ENCODE assay signal across 11 cellular contexts in the genomic region with DNA sequence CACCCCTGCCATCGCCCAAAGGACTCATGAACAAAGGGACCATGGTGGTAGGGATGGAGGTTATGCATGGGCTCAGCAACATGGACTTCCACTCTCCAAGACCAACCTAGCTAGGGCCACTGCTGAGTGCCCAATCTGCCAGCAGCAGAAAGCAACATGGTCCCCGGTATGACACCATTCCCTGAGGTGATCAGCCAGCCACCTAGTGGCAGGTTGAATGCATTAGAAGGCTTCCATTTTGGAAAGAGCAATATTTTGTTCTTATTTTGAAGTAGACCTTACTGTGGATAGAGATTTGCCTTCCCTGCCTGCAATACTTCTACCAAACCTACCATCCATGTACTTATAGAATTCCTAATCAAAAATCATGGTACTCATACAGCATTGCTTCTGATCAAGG.
DNase-seq lines count a peak whose midpoint lies in the region; ATAC-seq and TF ChIP-seq lines count a peak whose summit lies in the region.
"Had no signal": no experiment of that assay in that cellular context is flagged by ENCODE, and none has a peak within 500 bp of the region (broad histone marks: within the 10 kb centered on the region; RNA-seq: fewer than 3 reads in every experiment).

No MANE protein-coding gene starts in this region.

- no peak overlapping the region for H3K4me3 ChIP-seq in GM23338
- no peak overlapping the region for H3K4me3 ChIP-seq in OCI-LY3 (ENCODE audit: low read length)
- H3K4me3 ChIP-seq in upper lobe of left lung = no peak overlapping the region

- H3K27ac ChIP-seq in GM23338 (ENCODE audit: low read depth) = no peak overlapping the region
- H3K27ac ChIP-seq in OCI-LY3 (ENCODE audit: low read length) = no peak overlapping the region
- H3K27ac ChIP-seq in upper lobe of left lung = no peak overlapping the region

- no peak for TF ChIP-seq EP300 in upper lobe of left lung (IDR thresholded peaks at IDR 0.05)

- H3K4me2 ChIP-seq in GM23338 = no peak overlapping the region
- no peak overlapping the region for H3K4me2 ChIP-seq in OCI-LY3 (ENCODE audit: low read length)

- H4K20me1 ChIP-seq in GM23338 (replicated peaks; ENCODE audit: insufficient read depth) (no peaks in the 10 kb centered on the region), OCI-LY3 (ENCODE audit: insufficient read depth, low read length) (no peaks in the 10 kb centered on the region)

- TF ChIP-seq CTCF in GM23338 (conservative IDR thresholded peaks at IDR 0.05; ENCODE audit: low read depth in 2 of 2) (peak; percentile 52 to 56), OCI-LY3 (IDR thresholded peaks at IDR 0.05; ENCODE audit: low read depth, low read length) (peak; percentile 33), glutamatergic neuron (IDR thresholded peaks at IDR 0.05; ENCODE audit: partially characterized antibody, unreplicated experiment) (peak; percentile 22), upper lobe of left lung (IDR thresholded peaks at IDR 0.05) (no peak)

- peaks cover 21% of the 10 kb centered on the region; the same call in 1 of the 2 replicates for H3K9me2 ChIP-seq in GM23338 (ENCODE audit: insufficient read depth)

- no peaks in the 10 kb centered on the region for H3K4me1 ChIP-seq in GM23338 (ENCODE audit: insufficient read depth)
- H3K4me1 ChIP-seq in OCI-LY3 (ENCODE audit: low read length) = no peaks in the 10 kb centered on the region
- no peaks in the 10 kb centered on the region for H3K4me1 ChIP-seq in upper lobe of left lung

- H3F3A ChIP-seq in GM23338 (replicated peaks; ENCODE audit: low read depth) = no peaks in the 10 kb centered on the region

- TF ChIP-seq POLR2A in upper lobe of left lung (IDR thresholded peaks at IDR 0.05) = no peak

- H3K9ac ChIP-seq in OCI-LY3 (ENCODE audit: low read length) = no peak overlapping the region

- no peaks in the 10 kb centered on the region for H3K36me3 ChIP-seq in GM23338 (ENCODE audit: insufficient read depth)
- H3K36me3 ChIP-seq in OCI-LY3 (replicated peaks; ENCODE audit: low read depth, low read length) = no peaks in the 10 kb centered on the region
- no peaks in the 10 kb centered on the region for H3K36me3 ChIP-seq in upper lobe of left lung

- H2AFZ ChIP-seq in GM23338 (no peak overlapping the region), OCI-LY3 (ENCODE audit: low read depth, low read length) (no peak overlapping the region)

- no peaks in the 10 kb centered on the region for H3K36me3 Mint-ChIP-seq in GM23338 (ENCODE audit: low read depth)
- H3K36me3 Mint-ChIP-seq in glutamatergic neuron (ENCODE audit: unreplicated experiment) = no peaks in the 10 kb centered on the region

- H3K9me3 ChIP-seq in OCI-LY3 (ENCODE audit: insufficient read depth, low read length) (no peaks in the 10 kb centered on the region), upper lobe of left lung (no peaks in the 10 kb centered on the region)

- DNase-seq in NCI-H146 (lab: John Stamatoyannopoulos, UW) (peak; percentile 3), NCI-H146 treated with DMSO at 0.1 percent for 48 hours (lab: John Stamatoyannopoulos, UW; ENCODE audit: unreplicated experiment) (no peak), GM23338 (ENCODE audit: low spot score) (peak; percentile 44), glutamatergic neuron (no peak), upper lobe of left lung (no peak), NCI-H2171 (lab: John Stamatoyannopoulos, UW) (no peak), HuH-7.5 (ENCODE audit: low spot score) (no peak)
- DNase-seq: SHP77 treated with DMSO at 0.1 percent for 48 hours had no signal

- 87 to 94% methylated on average over 2 of the region's 2 CpGs for WGBS in upper lobe of left lung, 2 donors

- no peaks in the 10 kb centered on the region for H3K9me3 Mint-ChIP-seq in GM23338
- no peaks in the 10 kb centered on the region for H3K9me3 Mint-ChIP-seq in glutamatergic neuron (ENCODE audit: unreplicated experiment)
- H3K9me3 Mint-ChIP-seq: activated T-helper 1 cell treated with anti-CD3 and anti-CD28 coated beads, Interleukin-12 subunit alpha, Interleukin-12 subunit beta, Interleukin-2, Interleukin-4 antibody, amounts not matched to agents 30 ng/mL and 10 ng/mL and 1 ng/mL, durations not matched to agents 14 hours and 24 hours and 36 hours had no signal

- H3K79me2 ChIP-seq in GM23338 (replicated peaks; ENCODE audit: insufficient read depth) = no peaks in the 10 kb centered on the region
- H3K79me2 ChIP-seq in OCI-LY3 (ENCODE audit: low read length) = no peaks in the 10 kb centered on the region

- peaks cover 4% of the 10 kb centered on the region for H3K27me3 Mint-ChIP-seq in GM23338 (ENCODE audit: insufficient read depth, low read depth, poor library complexity)
- no peaks in the 10 kb centered on the region for H3K27me3 Mint-ChIP-seq in glutamatergic neuron (ENCODE audit: unreplicated experiment)

- H3K4me3 Mint-ChIP-seq in GM23338 = no peak overlapping the region
- H3K4me3 Mint-ChIP-seq in glutamatergic neuron (ENCODE audit: unreplicated experiment) = no peak overlapping the region
- H3K4me3 Mint-ChIP-seq: activated T-helper 1 cell treated with anti-CD3 and anti-CD28 coated beads, Interleukin-12 subunit alpha, Interleukin-12 subunit beta, Interleukin-2, Interleukin-4 antibody, amounts not matched to agents 30 ng/mL and 10 ng/mL and 1 ng/mL, durations not matched to agents 14 hours and 24 hours and 36 hours had no signal

- H3K27ac Mint-ChIP-seq in GM23338 (no peak overlapping the region), glutamatergic neuron (ENCODE audit: unreplicated experiment) (no peak overlapping the region)
- H3K27ac Mint-ChIP-seq: activated T-helper 1 cell treated with anti-CD3 and anti-CD28 coated beads, Interleukin-12 subunit alpha, Interleukin-12 subunit beta, Interleukin-2, Interleukin-4 antibody, amounts not matched to agents 30 ng/mL and 10 ng/mL and 1 ng/mL, durations not matched to agents 14 hours and 24 hours and 36 hours had no signal

- ATAC-seq in GM23338 (no peak), upper lobe of left lung (ENCODE audit: low FRiP score in 2 of 2) (no peak)
- ATAC-seq: activated CD4-positive, CD25-positive, alpha-beta regulatory T cell treated with anti-CD3 and anti-CD28 coated beads, Interleukin-2, amount 50 U/mL, for 24 hours had no signal

- no peaks in the 10 kb centered on the region for H3K27me3 ChIP-seq in GM23338 (ENCODE audit: insufficient read depth)
- peaks cover 7% of the 10 kb centered on the region; the same call in 1 of the 2 replicates for H3K27me3 ChIP-seq in OCI-LY3 (ENCODE audit: low read depth, low read length)
- no peaks in the 10 kb centered on the region for H3K27me3 ChIP-seq in upper lobe of left lung

- H3K4me1 Mint-ChIP-seq in GM23338 (no peaks in the 10 kb centered on the region), glutamatergic neuron (ENCODE audit: low read depth, unreplicated experiment) (peaks cover 20% of the 10 kb centered on the region)

TF ChIP-seq in GM23338, 12 proteins besides CTCF, POLR2A, EP300 and RAD21 (continues in another document):
- TF ChIP-seq, protein P1, sequence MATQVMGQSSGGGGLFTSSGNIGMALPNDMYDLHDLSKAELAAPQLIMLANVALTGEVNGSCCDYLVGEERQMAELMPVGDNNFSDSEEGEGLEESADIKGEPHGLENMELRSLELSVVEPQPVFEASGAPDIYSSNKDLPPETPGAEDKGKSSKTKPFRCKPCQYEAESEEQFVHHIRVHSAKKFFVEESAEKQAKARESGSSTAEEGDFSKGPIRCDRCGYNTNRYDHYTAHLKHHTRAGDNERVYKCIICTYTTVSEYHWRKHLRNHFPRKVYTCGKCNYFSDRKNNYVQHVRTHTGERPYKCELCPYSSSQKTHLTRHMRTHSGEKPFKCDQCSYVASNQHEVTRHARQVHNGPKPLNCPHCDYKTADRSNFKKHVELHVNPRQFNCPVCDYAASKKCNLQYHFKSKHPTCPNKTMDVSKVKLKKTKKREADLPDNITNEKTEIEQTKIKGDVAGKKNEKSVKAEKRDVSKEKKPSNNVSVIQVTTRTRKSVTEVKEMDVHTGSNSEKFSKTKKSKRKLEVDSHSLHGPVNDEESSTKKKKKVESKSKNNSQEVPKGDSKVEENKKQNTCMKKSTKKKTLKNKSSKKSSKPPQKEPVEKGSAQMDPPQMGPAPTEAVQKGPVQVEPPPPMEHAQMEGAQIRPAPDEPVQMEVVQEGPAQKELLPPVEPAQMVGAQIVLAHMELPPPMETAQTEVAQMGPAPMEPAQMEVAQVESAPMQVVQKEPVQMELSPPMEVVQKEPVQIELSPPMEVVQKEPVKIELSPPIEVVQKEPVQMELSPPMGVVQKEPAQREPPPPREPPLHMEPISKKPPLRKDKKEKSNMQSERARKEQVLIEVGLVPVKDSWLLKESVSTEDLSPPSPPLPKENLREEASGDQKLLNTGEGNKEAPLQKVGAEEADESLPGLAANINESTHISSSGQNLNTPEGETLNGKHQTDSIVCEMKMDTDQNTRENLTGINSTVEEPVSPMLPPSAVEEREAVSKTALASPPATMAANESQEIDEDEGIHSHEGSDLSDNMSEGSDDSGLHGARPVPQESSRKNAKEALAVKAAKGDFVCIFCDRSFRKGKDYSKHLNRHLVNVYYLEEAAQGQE (IDR thresholded peaks at IDR 0.05; ENCODE audit: unreplicated experiment) = no peak

Comparison
In these comparisons a context has a peak if more than half of its experiments do, and no peak if none do; other contexts are left out.
1. DNase-seq: peak in NCI-H146 (single experiment) and GM23338 (single experiment); none in NCI-H146 treated with DMSO at 0.1 percent for 48 hours (single experiment), glutamatergic neuron (single experiment), upper lobe of left lung (0 of 2), NCI-H2171 (single experiment) and HuH-7.5 (single experiment).
2. CTCF ChIP-seq: peak in GM23338 (2 of 2), OCI-LY3 (single experiment) and glutamatergic neuron (single experiment); none in upper lobe of left lung (0 of 6).